17 cellular contexts compared by ENCODE assay signal in the genomic region with DNA sequence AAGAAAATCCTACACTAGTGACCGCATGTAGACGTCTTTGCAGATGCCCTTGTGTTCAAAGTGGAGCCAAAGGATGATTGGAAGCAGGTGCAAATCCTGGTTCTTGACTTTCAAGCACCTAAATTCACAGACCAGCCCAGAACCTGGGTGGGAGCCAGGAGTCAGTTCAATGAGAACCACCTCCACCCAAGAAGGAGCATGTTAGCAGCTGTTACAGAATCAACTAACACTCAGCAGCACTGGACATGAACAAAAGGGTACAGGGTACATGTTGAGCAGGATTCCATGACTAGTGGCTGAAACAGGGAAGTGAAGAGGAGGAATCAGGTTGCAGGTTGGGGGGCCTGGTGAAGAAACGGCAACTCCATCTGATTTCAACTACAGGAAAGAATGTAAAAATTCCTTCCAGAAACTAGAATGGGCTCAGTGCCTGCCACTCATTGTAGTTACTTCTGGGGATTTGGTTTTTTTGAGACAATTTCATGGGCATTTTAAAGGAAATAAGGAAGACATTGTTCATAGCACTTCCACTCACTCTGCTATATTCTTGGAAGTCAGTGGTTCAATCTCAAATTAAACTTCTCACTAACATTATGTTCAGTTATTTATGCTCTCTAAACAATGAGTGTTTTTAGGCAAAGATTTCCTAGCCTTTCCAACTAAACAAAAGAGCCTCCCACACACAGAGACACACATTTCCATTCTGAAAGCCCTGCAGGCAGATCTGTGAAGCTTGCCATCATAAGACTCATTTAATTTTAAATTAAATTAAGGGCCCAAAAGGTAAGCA.
"Had no signal": no experiment of that assay in that cellular context is flagged by ENCODE, and none has a peak within 500 bp of the region (broad histone marks: within the 10 kb centered on the region; RNA-seq: fewer than 3 reads in every experiment).

No MANE protein-coding gene starts in this region.

- H3K9me3 ChIP-seq: testis, uterus had no signal

- H3K36me3 ChIP-seq: brain microvascular endothelial cell, uterus had no signal

- H3K27ac Mint-ChIP-seq: activated CD4-positive, alpha-beta T cell treated with anti-CD3 and anti-CD28 coated beads, Interleukin-2, amount 10 ng/mL, durations not matched to agents 7 days and 5 days; activated naive CD4-positive, alpha-beta T cell treated with anti-CD3 and anti-CD28 coated beads, Interleukin-2, amount 50 U/mL, for 24 hours; dendritic cell treated with granulocyte-macrophage colony-stimulating factor and Interleukin-4, amounts not matched to agents 40 ng/mL and 50 ng/mL, for 4 days; nephron; T-helper 17 cell had no signal

- DNase-seq: activated CD4-positive, alpha-beta T cell treated with anti-CD3 and anti-CD28 coated beads, Interleukin-2, amount 10 ng/mL, durations not matched to agents 7 days and 5 days; activated CD4-positive, CD25-positive, alpha-beta regulatory T cell; brain microvascular endothelial cell; erythroblast; glutamatergic neuron; mesendoderm; stimulated activated CD4-positive, alpha-beta T cell treated with anti-CD3 and anti-CD28 coated beads, Interleukin-12 subunit alpha, Interleukin-12 subunit beta, amount 100 ng/mL, for 4 hours; stimulated activated CD4-positive, alpha-beta T cell treated with anti-CD3 and anti-CD28 coated beads, Interleukin-2, amount 100 ng/mL, for 48 hours; stimulated activated CD8-positive, alpha-beta memory T cell treated with anti-CD3 and anti-CD28 coated beads, Interleukin-4, amount 100 ng/mL, for 48 hours; stimulated activated naive CD8-positive, alpha-beta T cell treated with anti-CD3 and anti-CD28 coated beads, Interleukin-15, Interleukin-2, amounts not matched to agents 100 U/mL and 50 U/mL, for 24 hours; T-helper 17 cell; testis; uterus had no signal

- H3K4me1 Mint-ChIP-seq: activated CD4-positive, alpha-beta T cell treated with anti-CD3 and anti-CD28 coated beads, Interleukin-2, amount 10 ng/mL, durations not matched to agents 7 days and 5 days; activated naive CD4-positive, alpha-beta T cell treated with anti-CD3 and anti-CD28 coated beads, Interleukin-2, amount 50 U/mL, for 24 hours; nephron; T-helper 17 cell had no signal

- H3K27me3 ChIP-seq: brain microvascular endothelial cell, testis, uterus had no signal

- H3K4me3 Mint-ChIP-seq: activated CD4-positive, alpha-beta T cell treated with anti-CD3 and anti-CD28 coated beads, Interleukin-2, amount 10 ng/mL, durations not matched to agents 7 days and 5 days; activated naive CD4-positive, alpha-beta T cell treated with anti-CD3 and anti-CD28 coated beads, Interleukin-2, amount 50 U/mL, for 24 hours; dendritic cell treated with granulocyte-macrophage colony-stimulating factor and Interleukin-4, amounts not matched to agents 40 ng/mL and 50 ng/mL, for 4 days; nephron; T-helper 17 cell had no signal

- H3K4me3 ChIP-seq: testis, uterus had no signal

- ATAC-seq: left lobe of liver; stimulated activated naive CD8-positive, alpha-beta T cell treated with anti-CD3 and anti-CD28 coated beads, Interleukin-15, Interleukin-2, amounts not matched to agents 100 U/mL and 50 U/mL, for 24 hours; T-helper 17 cell had no signal

- H3K9me3 Mint-ChIP-seq: activated CD4-positive, alpha-beta T cell treated with anti-CD3 and anti-CD28 coated beads, Interleukin-2, amount 10 ng/mL, durations not matched to agents 7 days and 5 days; activated naive CD4-positive, alpha-beta T cell treated with anti-CD3 and anti-CD28 coated beads, Interleukin-2, amount 50 U/mL, for 24 hours; dendritic cell treated with granulocyte-macrophage colony-stimulating factor and Interleukin-4, amounts not matched to agents 40 ng/mL and 50 ng/mL, for 4 days; nephron had no signal

- H3K27me3 Mint-ChIP-seq: activated CD4-positive, alpha-beta T cell treated with anti-CD3 and anti-CD28 coated beads, Interleukin-2, amount 10 ng/mL, durations not matched to agents 7 days and 5 days; activated naive CD4-positive, alpha-beta T cell treated with anti-CD3 and anti-CD28 coated beads, Interleukin-2, amount 50 U/mL, for 24 hours; dendritic cell treated with granulocyte-macrophage colony-stimulating factor and Interleukin-4, amounts not matched to agents 40 ng/mL and 50 ng/mL, for 4 days had no signal

- H3K27ac ChIP-seq: brain microvascular endothelial cell, testis, uterus had no signal

- H3K4me1 ChIP-seq: testis, uterus had no signal

- H3K36me3 Mint-ChIP-seq: activated naive CD4-positive, alpha-beta T cell treated with anti-CD3 and anti-CD28 coated beads, Interleukin-2, amount 50 U/mL, for 24 hours had no signal
